ENCODE assay signal across 8 cellular contexts in the genomic region with DNA sequence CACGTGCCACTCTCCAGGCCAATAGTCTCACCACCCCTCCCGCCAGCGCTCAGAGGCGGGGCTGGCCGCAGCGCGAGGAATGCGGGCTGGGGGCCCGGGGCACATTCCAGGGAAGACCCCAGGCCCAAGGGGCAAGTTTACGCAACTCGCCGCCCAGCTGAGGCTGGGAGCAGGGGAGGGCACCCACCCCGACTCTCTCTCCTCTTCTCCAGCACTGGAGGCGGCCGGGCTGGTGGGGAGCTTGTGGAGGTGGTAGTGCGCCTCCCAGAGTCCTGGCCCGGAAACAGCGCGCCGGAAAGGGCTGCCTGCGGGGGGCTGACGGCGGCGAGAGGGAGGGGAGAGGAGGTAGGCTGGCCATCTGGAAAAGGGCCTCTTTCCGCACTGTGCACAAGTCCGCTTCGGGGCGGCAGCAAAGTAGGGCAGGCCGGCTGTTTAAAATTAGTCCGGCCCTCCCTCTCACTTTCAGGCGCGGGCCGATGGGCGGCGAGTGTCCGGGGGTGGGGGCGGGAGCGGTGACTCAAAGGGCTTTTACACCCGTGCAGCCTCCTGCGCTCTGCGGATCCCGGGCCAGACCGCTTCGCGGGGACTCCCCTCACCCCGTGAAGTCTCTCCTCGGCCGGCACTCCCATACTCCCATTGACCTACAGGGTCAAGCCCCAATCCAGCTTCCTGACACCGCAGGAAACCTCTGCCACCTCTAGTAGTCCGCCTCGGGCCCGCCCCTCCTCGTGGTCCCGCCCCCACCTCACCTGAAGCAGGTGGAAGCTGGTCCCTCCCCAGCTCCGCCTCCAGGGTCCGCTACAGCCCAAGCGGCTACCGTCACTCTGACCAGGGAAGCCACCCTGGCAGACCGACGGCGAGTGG. TPM values are rescaled to one million over a fixed set of nuclear protein-coding genes. Genes with fewer than 3 reads are reported as not detected.
DNase-seq lines count a peak whose midpoint lies in the region; ATAC-seq, FAIRE-seq and TF ChIP-seq lines count a peak whose summit lies in the region.

No MANE protein-coding gene starts in this region.

- peak overlapping the region; percentile 97 for H3K4me2 ChIP-seq in A549

- TF ChIP-seq POLR2A in A549 (IDR thresholded peaks at IDR 0.05; ENCODE audit: low read length) (peak; percentile 23; the same call in 1 of the 2 replicates), GM12892 (IDR thresholded peaks at IDR 0.05; ENCODE audit: low read depth, low read length) (peak; percentile 51; the same call in 1 of the 2 replicates), thyroid gland (IDR thresholded peaks at IDR 0.05) (peak in 1 of 2 donors; percentile 47)

- FAIRE-seq in A549 (lab: Jason Lieb, UNC) (no peak), GM12892 (lab: Jason Lieb, UNC) (peak; percentile 79)

- peaks cover 60% of the 10 kb centered on the region for H3K4me1 ChIP-seq in A549
- peaks cover 31 to 39% of the 10 kb centered on the region in 2 donors for H3K4me1 ChIP-seq in naive thymus-derived CD4-positive, alpha-beta T cell (ENCODE audit: control insufficient read depth in 2 of 2, insufficient read depth in 2 of 2, low read length in 2 of 2)
- H3K4me1 ChIP-seq in thyroid gland, result peaks cover 41 to 63% of the 10 kb centered on the region in 2 donors

- H3K36me3 Mint-ChIP-seq in naive thymus-derived CD4-positive, alpha-beta T cell, result no peaks in the 10 kb centered on the region

- H3K9me3 Mint-ChIP-seq in naive thymus-derived CD4-positive, alpha-beta T cell, result no peaks in the 10 kb centered on the region

- H3K36me3 ChIP-seq in naive thymus-derived CD4-positive, alpha-beta T cell (ENCODE audit: control insufficient read depth in 2 of 3, insufficient read depth in 3 of 3, low read length in 3 of 3), result no peaks in the 10 kb centered on the region
- H3K36me3 ChIP-seq in thyroid gland, result no peaks in the 10 kb centered on the region

- TF ChIP-seq CTCF in A549 (IDR thresholded peaks at IDR 0.05) (peak; percentile 50), thyroid gland (IDR thresholded peaks at IDR 0.05) (peak in 3 of 6 experiments; percentile 18 to 45 (median 27))

- peak; percentile 46 to 64 for ATAC-seq in A549
- peak; percentile 20 for ATAC-seq in HG03175 (IDR thresholded peaks at IDR 0.05; ENCODE audit: unreplicated experiment)
- ATAC-seq in naive thymus-derived CD4-positive, alpha-beta T cell, result no peak

- TF ChIP-seq RAD21 in A549 (conservative IDR thresholded peaks at IDR 0.05 in 1 of 2, IDR thresholded peaks at IDR 0.05 in 1 of 2), result peak; percentile 9 to 41; a peak in 3 of 5 replicates

- POLR2A ChIA-PET in A549 (lab: Yijun Ruan, JAX), result interaction anchor here (0.7 to 3.3 kb wide), 6 partner anchors 15 to 48 kb away, joined by 3 to 30 read pairs (median 3); a partner anchor contains a TSS
- POLR2A ChIA-PET in naive thymus-derived CD4-positive, alpha-beta T cell (lab: Charles Lee), result interaction anchor here (1.4 to 2.8 kb wide), 3 partner anchors 16 to 86 kb away, joined by 4 to 20 read pairs (median 6); a partner anchor contains a TSS

- CTCF ChIA-PET in A549 (lab: Yijun Ruan, JAX), result interaction anchor here (0.6 to 9.7 kb wide), 19 partner anchors 13 to 270 kb away, joined by 3 to 138 read pairs (median 4); a partner anchor contains a TSS
- CTCF ChIA-PET in naive thymus-derived CD4-positive, alpha-beta T cell (lab: Charles Lee), result no interaction called here

- H3K27me3 Mint-ChIP-seq in naive thymus-derived CD4-positive, alpha-beta T cell, result peaks cover 0 to 20% (median 0%) of the 10 kb centered on the region in 5 donors

- intact Hi-C loops in naive thymus-derived CD4-positive, alpha-beta T cell (cut with micrococcal nuclease), result loop anchor here (2.0 to 10.0 kb wide), 5 partner anchors 32 to 1886 kb away; a partner anchor contains a TSS
- intact Hi-C loops in thyroid gland (cut with DNase I), result no loop called here

- TF ChIP-seq EP300 in A549 (IDR thresholded peaks at IDR 0.05), result no peak

- peak overlapping the region; percentile 83 to 96 (median 91) for H3K4me3 Mint-ChIP-seq in naive thymus-derived CD4-positive, alpha-beta T cell

- WGBS in A549 (ENCODE audit: missing lambda C conversion rate), result 2% methylated on average over 22 of the region's 61 CpGs
- 0 to 2% methylated on average over 11 to 24 of the region's 61 CpGs for WGBS in thyroid gland, 2 donors

- H3K27me3 ChIP-seq in naive thymus-derived CD4-positive, alpha-beta T cell (ENCODE audit: control insufficient read depth in 2 of 2, insufficient read depth in 2 of 2, low read length in 2 of 2), result no peaks in the 10 kb centered on the region
- no peaks in the 10 kb centered on the region for H3K27me3 ChIP-seq in thyroid gland

- H3K9me3 ChIP-seq in A549 (no peaks in the 10 kb centered on the region), thyroid gland (no peaks in the 10 kb centered on the region)
- H3K9me3 ChIP-seq in naive thymus-derived CD4-positive, alpha-beta T cell (ENCODE audit: control insufficient read depth in 2 of 3, low read length in 3 of 3), result no peaks in the 10 kb centered on the region

- H3K4me3 ChIP-seq in A549 (peak overlapping the region; percentile 74), thyroid gland (replicated peaks in 1 of 3) (peak overlapping the region; percentile 29 to 81 (median 33))
- peak overlapping the region; percentile 68 for H3K4me3 ChIP-seq in naive thymus-derived CD4-positive, alpha-beta T cell (ENCODE audit: low read length)

- DNase-seq in A549 (ENCODE audit: low read depth in 1 of 2, low spot score in 1 of 2) (peak; percentile 56 to 79), GM12892 (ENCODE audit: insufficient read length) (peak; percentile 63), NOMO-1 treated with dmso at 0.1 percent for 144 hours (lab: John Stamatoyannopoulos, UW; ENCODE audit: unreplicated experiment) (peak; percentile 33), activated T-helper 1 cell treated with Interleukin-2 at 50 U/mL for 16 hours (ENCODE audit: low read depth) (peak; percentile 25), fibroblast of gingiva (ENCODE audit: low read depth) (peak; percentile 92), thyroid gland (peak; percentile 96 to 98)
- DNase-seq in naive thymus-derived CD4-positive, alpha-beta T cell, result peak in 7 of 9 donors; percentile 31 to 64 (median 37)

- H3K27ac ChIP-seq in A549, result peak overlapping the region; percentile 91 to 98
- peak overlapping the region; percentile 60 for H3K27ac ChIP-seq in naive thymus-derived CD4-positive, alpha-beta T cell (ENCODE audit: low read depth, low read length)
- peak overlapping the region; percentile 80 to 94 (median 91) for H3K27ac ChIP-seq in thyroid gland

- H3K4me1 Mint-ChIP-seq in naive thymus-derived CD4-positive, alpha-beta T cell, result peaks cover 37 to 58% (median 45%) of the 10 kb centered on the region in 7 donors

- H3K27ac Mint-ChIP-seq in naive thymus-derived CD4-positive, alpha-beta T cell, result peak overlapping the region in 8 of 9 donors; percentile 66 to 92 (median 78)

RNA-seq across cellular contexts. Expression of a gene that starts 1.0 kb away (rescaled TPM):
- polyA plus RNA-seq in A549 (2011; rRNA removed), result 16.1 and 18.1 TPM in 2 replicates
- polyA plus RNA-seq in A549 (2012; cell fraction: cytosol; rRNA removed), result 34.2 and 36.9 TPM in 2 replicates
- polyA plus RNA-seq in A549 (2012; cell fraction: nucleus; rRNA removed), result 169 and 214 TPM in 2 replicates
- 29.1 to 34.2 TPM (median 33.6 TPM) in 3 replicates for polyA plus RNA-seq in A549 (2017; fragmentation: RNase III; extraction: RNeasy Plus Mini Kit Qiagen cat#74134 plus additional on column Dnase treatment)
- 23.2 and 31.8 TPM in 2 replicates for polyA minus RNA-seq in A549 (2011; rRNA and poly(A)+ RNA removed)
- 26.1 TPM for polyA plus RNA-seq in GM12892 (2012; ENCODE audit: missing spikeins)
- 10 to 100 TPM; 23.7 to 81.7 (median 35.1) TPM for total RNA-seq in naive thymus-derived CD4-positive, alpha-beta T cell
- polyA plus RNA-seq in naive thymus-derived CD4-positive, alpha-beta T cell, result 1 to 10 TPM; 3.6 to 3.7 TPM
- 10 to 100 TPM; 17.9 to 26.4 (median 24.3) TPM for total RNA-seq in thyroid gland

RNA-seq across cellular contexts. Expression of a gene that starts 2.5 kb away (rescaled TPM):
- 0.83 and 1.1 TPM in 2 replicates for polyA plus RNA-seq in A549 (2011; rRNA removed)
- 1.2 and 1.3 TPM in 2 replicates for polyA plus RNA-seq in A549 (2012; cell fraction: cytosol; rRNA removed)
- 8.4 and 9.9 TPM in 2 replicates for polyA plus RNA-seq in A549 (2012; cell fraction: nucleus; rRNA removed)
- polyA plus RNA-seq in A549 (2017; fragmentation: RNase III; extraction: RNeasy Plus Mini Kit Qiagen cat#74134 plus additional on column Dnase treatment), result 1.6 to 2.6 TPM (median 2.5 TPM) in 3 replicates
- 0.99 and 1.6 TPM in 2 replicates for polyA minus RNA-seq in A549 (2011; rRNA and poly(A)+ RNA removed)
- 4.4 TPM for polyA plus RNA-seq in GM12892 (2012; ENCODE audit: missing spikeins)
- 1 to 10 TPM; 1.7 to 3.7 (median 2.2) TPM for total RNA-seq in naive thymus-derived CD4-positive, alpha-beta T cell
- polyA plus RNA-seq in naive thymus-derived CD4-positive, alpha-beta T cell, result under 1 TPM; 0.11 to 0.18 TPM
- total RNA-seq in thyroid gland, result 1 to 10 TPM in 2 of 4 donors, under 1 TPM in 2; 0.56 to 3.0 (median 1.1) TPM

RNA-seq across cellular contexts. Expression of a gene that starts 19.4 kb away (rescaled TPM):
- 70.2 and 73.5 TPM in 2 replicates for polyA plus RNA-seq in A549 (2011; rRNA removed)
- 117 and 121 TPM in 2 replicates for polyA plus RNA-seq in A549 (2012; cell fraction: cytosol; rRNA removed)
- 96.8 and 125 TPM in 2 replicates for polyA plus RNA-seq in A549 (2012; cell fraction: nucleus; rRNA removed)
- polyA plus RNA-seq in A549 (2017; fragmentation: RNase III; extraction: RNeasy Plus Mini Kit Qiagen cat#74134 plus additional on column Dnase treatment), result 103 to 114 TPM (median 114 TPM) in 3 replicates
- polyA minus RNA-seq in A549 (2011; rRNA and poly(A)+ RNA removed), result 61.1 and 70.3 TPM in 2 replicates
- 34.9 TPM for polyA plus RNA-seq in GM12892 (2012; ENCODE audit: missing spikeins)
- 10 to 100 TPM; 27.6 to 44.8 (median 32.7) TPM for total RNA-seq in naive thymus-derived CD4-positive, alpha-beta T cell
- polyA plus RNA-seq in naive thymus-derived CD4-positive, alpha-beta T cell, result 10 to 100 TPM; 79.7 to 88.3 TPM
- total RNA-seq in thyroid gland, result 10 to 100 TPM; 53.2 to 69.0 (median 58.3) TPM

RNA-seq across cellular contexts. Expression of a gene that starts 33.0 kb away (rescaled TPM):
- polyA plus RNA-seq in A549 (2011; rRNA removed), result 10.0 and 17.7 TPM in 2 replicates
- polyA plus RNA-seq in A549 (2012; cell fraction: cytosol; rRNA removed), result 16.6 and 21.7 TPM in 2 replicates
- polyA plus RNA-seq in A549 (2012; cell fraction: nucleus; rRNA removed), result 99.4 and 105 TPM in 2 replicates
- polyA plus RNA-seq in A549 (2017; fragmentation: RNase III; extraction: RNeasy Plus Mini Kit Qiagen cat#74134 plus additional on column Dnase treatment), result 15.6 to 16.6 TPM (median 15.9 TPM) in 3 replicates
- polyA minus RNA-seq in A549 (2011; rRNA and poly(A)+ RNA removed), result 21.7 and 24.1 TPM in 2 replicates
- polyA plus RNA-seq in GM12892 (2012; ENCODE audit: missing spikeins), result 0.32 TPM
- total RNA-seq in naive thymus-derived CD4-positive, alpha-beta T cell, result 10 to 100 TPM; 18.9 to 32.3 (median 26.1) TPM
- 1 to 10 TPM; 6.2 to 9.1 TPM for polyA plus RNA-seq in naive thymus-derived CD4-positive, alpha-beta T cell
- 10 to 100 TPM in 2 of 4 donors, 1 to 10 TPM in 2; 8.2 to 11.7 (median 9.5) TPM for total RNA-seq in thyroid gland

RNA-seq across cellular contexts. Expression of a gene that starts 47.4 kb away (rescaled TPM):
- polyA plus RNA-seq in A549 (2011; rRNA removed) (0.62 and 1.0 TPM in 2 replicates), A549 (2017; fragmentation: RNase III; extraction: RNeasy Plus Mini Kit Qiagen cat#74134 plus additional on column Dnase treatment) (1.3 to 1.5 TPM (median 1.4 TPM) in 3 replicates)
- 2.0 and 2.1 TPM in 2 replicates for polyA plus RNA-seq in A549 (2012; cell fraction: cytosol; rRNA removed)
- 13.0 and 15.7 TPM in 2 replicates for polyA plus RNA-seq in A549 (2012; cell fraction: nucleus; rRNA removed)
- 0.78 and 1.2 TPM in 2 replicates for polyA minus RNA-seq in A549 (2011; rRNA and poly(A)+ RNA removed)
- polyA plus RNA-seq in GM12892 (2012; ENCODE audit: missing spikeins), result 1.2 TPM
- total RNA-seq in naive thymus-derived CD4-positive, alpha-beta T cell, result 1 to 10 TPM; 2.6 to 9.1 (median 7.5) TPM
- under 1 TPM in 1 of 2 donors, not detected in 1; 0.07 TPM for polyA plus RNA-seq in naive thymus-derived CD4-positive, alpha-beta T cell
- total RNA-seq in thyroid gland, result 10 to 100 TPM; 26.0 to 37.8 (median 30.0) TPM

Comparison
In these comparisons a context has a peak if more than half of its experiments do, and no peak if none do; other contexts are left out.
1. DNase-seq: peak in every context shown above with its lines; median percentile 97 in thyroid gland; 92 in fibroblast of gingiva; 68 in A549; 63 in GM12892; 37 in naive thymus-derived CD4-positive, alpha-beta T cell; 33 in NOMO-1 treated with dmso at 0.1 percent for 144 hours; 25 in activated T-helper 1 cell treated with Interleukin-2 at 50 U/mL for 16 hours.